In genomic region chr16:66830422-66831404, GRCh38 we compare ENCODE assay signal across 1 cellular context.
TF ChIP-seq lines count a peak whose summit lies in the region.

NAE1 (minus strand) TSS chr16:66830976; CDS start chr16:66830899, 77 bp downstream.

TF ChIP-seq in HepG2, 621 proteins besides CTCF, POLR2A, EP300 and RAD21 (continued from another document and continues in another):
- TF ChIP-seq ZBTB40 (IDR thresholded peaks at IDR 0.05) (no peak), ZBTB40 (CRISPR knock-in tag; IDR thresholded peaks at IDR 0.05) (peak; percentile 92), SAFB2 (CRISPR knock-in tag; IDR thresholded peaks at IDR 0.05; ENCODE audit: borderline replicate concordance, low read depth) (0 out of 2 replicates have a peak, but pooled peaks have one; percentile 27), ZNF33A (CRISPR knock-in tag; IDR thresholded peaks at IDR 0.05; ENCODE audit: borderline replicate concordance) (no peak), CCAR2 (optimal IDR thresholded peaks at IDR 0.05; ENCODE audit: low read depth, low read length) (no peak), CBX1 (IDR thresholded peaks at IDR 0.05; ENCODE audit: low read depth) (no peak), CREB3 (CRISPR knock-in tag; IDR thresholded peaks at IDR 0.05) (peak; percentile 98), NCOA2 (CRISPR knock-in tag; IDR thresholded peaks at IDR 0.05) (0 out of 2 replicates have a peak, but pooled peaks have one; percentile 14), HNRNPUL1 (IDR thresholded peaks at IDR 0.05; ENCODE audit: low read depth, low read length) (peak; percentile 82; the same call in 1 of the 2 replicates), TCF7L2 (IDR thresholded peaks at IDR 0.05; ENCODE audit: low read depth, low read length) (no peak), ZFP1 (CRISPR knock-in tag; IDR thresholded peaks at IDR 0.05) (no peak), ZNF432 (CRISPR knock-in tag; IDR thresholded peaks at IDR 0.05; ENCODE audit: borderline replicate concordance) (no peak), MTA3 (CRISPR knock-in tag; IDR thresholded peaks at IDR 0.05) (no peak), ZNF547 (CRISPR knock-in tag; IDR thresholded peaks at IDR 0.05) (peak; percentile 97), RXRB (CRISPR knock-in tag; IDR thresholded peaks at IDR 0.05; ENCODE audit: borderline replicate concordance) (peak; percentile 53; the same call in 1 of the 2 replicates), ZNF318 (CRISPR knock-in tag; IDR thresholded peaks at IDR 0.05) (no peak), TOE1 (CRISPR knock-in tag; IDR thresholded peaks at IDR 0.05) (peak; percentile 26; the same call in 1 of the 2 replicates), NFYC (CRISPR knock-in tag; IDR thresholded peaks at IDR 0.05) (peak; percentile 24; the same call in 1 of the 2 replicates), SIN3B (IDR thresholded peaks at IDR 0.05; ENCODE audit: low read length) (peak; percentile 52; the same call in 1 of the 2 replicates), ZNF670 (CRISPR knock-in tag; IDR thresholded peaks at IDR 0.05; ENCODE audit: borderline replicate concordance) (peak; percentile 89; the same call in 1 of the 2 replicates), ZFY (CRISPR knock-in tag; IDR thresholded peaks at IDR 0.05) (peak; percentile 100), ZBTB39 (CRISPR knock-in tag; IDR thresholded peaks at IDR 0.05) (peak; percentile 43; the same call in 1 of the 2 replicates), MXD3 (CRISPR knock-in tag; IDR thresholded peaks at IDR 0.05) (peak; percentile 97; the same call in 1 of the 2 replicates), MTF2 (CRISPR knock-in tag; IDR thresholded peaks at IDR 0.05; ENCODE audit: borderline replicate concordance) (peak; percentile 93; the same call in 1 of the 2 replicates), ATF1 (CRISPR knock-in tag; IDR thresholded peaks at IDR 0.05) (no peak), ATF6 (CRISPR knock-in tag; conservative IDR thresholded peaks at IDR 0.05) (no peak), MTERF4 (CRISPR knock-in tag; IDR thresholded peaks at IDR 0.05) (peak; percentile 61; the same call in 1 of the 2 replicates)
